Comparison of ENCODE assay signal across 8 cellular contexts in the genomic region with DNA sequence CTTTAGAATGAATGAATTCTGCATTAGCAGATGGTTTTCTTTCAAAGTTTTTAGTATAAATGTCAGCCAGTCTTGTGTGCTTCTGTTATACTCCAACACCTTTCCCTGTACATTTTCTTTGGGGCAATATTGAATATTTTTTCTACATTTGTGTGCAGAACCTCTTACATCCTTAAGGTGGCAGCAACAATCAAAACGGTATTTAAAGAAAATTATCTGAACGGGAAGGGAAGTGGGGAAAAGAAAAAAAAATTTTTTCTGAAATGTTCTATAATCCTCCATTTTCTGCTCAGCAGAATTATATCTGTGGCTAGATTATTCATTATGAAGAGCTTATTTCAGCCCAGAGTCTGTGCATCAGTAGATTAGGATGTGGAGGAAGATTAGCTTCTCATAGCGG.
A peak's percentile ranks its signal among the peaks of the same experiment; 100 is the strongest.
DNase-seq lines count a peak whose midpoint lies in the region; ATAC-seq, FAIRE-seq and TF ChIP-seq lines count a peak whose summit lies in the region.

No MANE protein-coding gene starts in this region.

- in situ Hi-C loops in astrocyte of the spinal cord (cut with HindIII; ENCODE audit: low sequenced_read_pairs), result no loop called here

- no peak overlapping the region for H2AFZ ChIP-seq in KMS-11 (ENCODE audit: low read depth)

- H3K36me3 ChIP-seq in GM06990 (ENCODE audit: control insufficient read depth, insufficient read depth, low read length), result no peaks in the 10 kb centered on the region
- no peaks in the 10 kb centered on the region for H3K36me3 ChIP-seq in KMS-11 (ENCODE audit: insufficient read depth)

- H3K27me3 ChIP-seq in GM06990 (replicated peaks; ENCODE audit: control insufficient read depth, insufficient read depth, low read length) (no peaks in the 10 kb centered on the region), KMS-11 (ENCODE audit: insufficient read depth, low read depth) (no peaks in the 10 kb centered on the region)

- no peak for ATAC-seq in GM21528 (IDR thresholded peaks at IDR 0.05; ENCODE audit: low FRiP score, unreplicated experiment)

- no peaks in the 10 kb centered on the region for H3K79me2 ChIP-seq in KMS-11 (ENCODE audit: insufficient read depth, low read depth)

- H3K27ac Mint-ChIP-seq in nephron, result no peak overlapping the region

- no peak overlapping the region for H3K27ac ChIP-seq in KMS-11

- H3K4me3 ChIP-seq in GM06990 (replicated peaks; ENCODE audit: low read depth, low read length) (no peak overlapping the region), KMS-11 (IDR thresholded peaks at IDR 0.05; ENCODE audit: insufficient read depth, low read depth, low read length) (no peak overlapping the region), astrocyte of the spinal cord (ENCODE audit: low read depth, low read length) (no peak overlapping the region)

- no peak for DNase-seq in GM06990 (ENCODE audit: extremely low read depth, insufficient read length)
- DNase-seq in astrocyte of the spinal cord (ENCODE audit: low read depth, low spot score), result peak; percentile 0
- no peak for DNase-seq in NCI-H510A (lab: John Stamatoyannopoulos, UW)
- no peak for DNase-seq in GM19239 (ENCODE audit: insufficient read length, low spot score)
- no peak for DNase-seq in HCEC 1CT

- H3K36me3 Mint-ChIP-seq in nephron (ENCODE audit: low read depth), result no peaks in the 10 kb centered on the region

- no peaks in the 10 kb centered on the region for H4K20me1 ChIP-seq in KMS-11 (ENCODE audit: insufficient read depth)

- no peaks in the 10 kb centered on the region for H3K9me3 Mint-ChIP-seq in nephron

- no peak overlapping the region for H3K4me2 ChIP-seq in KMS-11

- no peaks in the 10 kb centered on the region for H3K4me1 ChIP-seq in KMS-11 (ENCODE audit: low read depth, poor library complexity, severe bottlenecking)

- TF ChIP-seq CTCF in GM06990 (IDR thresholded peaks at IDR 0.05; ENCODE audit: insufficient read depth, low read length, poor library complexity, severe bottlenecking), result peak; percentile 53
- TF ChIP-seq CTCF in KMS-11 (conservative IDR thresholded peaks at IDR 0.05; ENCODE audit: low read depth, low read length), result peak; percentile 42; the same call in 1 of the 2 replicates
- peak; percentile 48 for TF ChIP-seq CTCF in astrocyte of the spinal cord (IDR thresholded peaks at IDR 0.05; ENCODE audit: low read depth, low read length)
- TF ChIP-seq CTCF in nephron (IDR thresholded peaks at IDR 0.05; ENCODE audit: unreplicated experiment in 3 of 3), result peak; percentile 48 to 62 (median 49)

- no peak for FAIRE-seq in GM19239 (lab: Jason Lieb, UNC)

- peaks cover 15% of the 10 kb centered on the region for H3K4me1 Mint-ChIP-seq in nephron

- H3K4me3 Mint-ChIP-seq in nephron, result no peak overlapping the region

- no peak overlapping the region for H3K9ac ChIP-seq in KMS-11

- H3K27me3 Mint-ChIP-seq in nephron (ENCODE audit: low read depth), result no peaks in the 10 kb centered on the region
